In the genomic region with DNA sequence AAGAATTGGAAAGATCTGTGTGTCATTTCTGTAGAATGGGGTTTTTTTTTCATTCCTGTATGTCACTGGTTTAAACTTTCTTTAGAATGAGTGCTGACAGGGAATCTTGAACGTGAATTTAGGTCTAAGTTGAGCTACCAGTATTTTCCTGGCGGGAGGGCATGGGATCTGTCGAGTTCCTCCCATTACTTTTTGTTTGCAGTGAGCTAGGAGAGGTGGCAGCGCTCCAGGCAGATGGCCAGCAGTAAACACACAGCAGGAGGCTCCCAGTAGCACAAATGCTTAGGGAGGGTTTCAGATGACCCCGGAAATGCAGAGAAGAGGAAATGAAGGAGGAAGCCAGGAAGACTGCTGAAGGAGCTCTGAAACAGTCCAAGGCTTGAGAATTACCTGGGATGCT, we compare ENCODE assay signal across 2 cellular contexts.
TF ChIP-seq lines count a peak whose summit lies in the region.

No MANE protein-coding gene starts in this region.

TF ChIP-seq in HCT116, 20 proteins besides CTCF, POLR2A, EP300 and RAD21:
- no peak for TF ChIP-seq EZH2 (IDR thresholded peaks at IDR 0.05)
- 0 out of 2 replicates have a peak, but pooled peaks have one; percentile 5 for TF ChIP-seq ELF1 (IDR thresholded peaks at IDR 0.05; ENCODE audit: borderline replicate concordance, low read depth)

TF ChIP-seq in H1, 55 proteins besides CTCF, POLR2A, EP300 and RAD21:
- peak; percentile 20; the same call in 1 of the 2 replicates for TF ChIP-seq EGR1 (IDR thresholded peaks at IDR 0.05; ENCODE audit: borderline replicate concordance, low read depth, low read length)
- TF ChIP-seq, protein P1, sequence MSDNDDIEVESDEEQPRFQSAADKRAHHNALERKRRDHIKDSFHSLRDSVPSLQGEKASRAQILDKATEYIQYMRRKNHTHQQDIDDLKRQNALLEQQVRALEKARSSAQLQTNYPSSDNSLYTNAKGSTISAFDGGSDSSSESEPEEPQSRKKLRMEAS (IDR thresholded peaks at IDR 0.05) = peak; percentile 47; the same call in 1 of the 2 replicates
- no peak for TF ChIP-seq ASH2L (IDR thresholded peaks at IDR 0.05; ENCODE audit: low read length)
- TF ChIP-seq E2F6 (IDR thresholded peaks at IDR 0.05) = peak; percentile 22; the same call in 1 of the 2 replicates
